25 cellular contexts compared by ENCODE assay signal in genomic region chr21:42757826-42758655, GRCh38.
"Had no signal": no experiment of that assay in that cellular context is flagged by ENCODE, and none has a peak within 500 bp of the region (broad histone marks: within the 10 kb centered on the region; RNA-seq: fewer than 3 reads in every experiment).

No MANE protein-coding gene starts in this region.

- DNase-seq: activated B cell treated with CpG ODN at 0.5 μM for 24 hours; activated CD4-positive, alpha-beta memory T cell treated with anti-CD3 and anti-CD28 coated beads for 36 hours; activated CD4-positive, alpha-beta T cell treated with anti-CD3 and anti-CD28 coated beads for 4 hours; activated CD4-positive, alpha-beta T cell treated with anti-CD3 and anti-CD28 coated beads, Interleukin-2, amount 50 U/mL, for 1 hour; activated CD4-positive, CD25-positive, alpha-beta regulatory T cell treated with anti-CD3 and anti-CD28 coated beads, Interleukin-2, amount 50 U/mL, for 72 hours; activated CD8-positive, alpha-beta memory T cell treated with anti-CD3 and anti-CD28 coated beads, Interleukin-2, amount 50 U/mL, for 4 hours; activated gamma-delta T cell treated with Interleukin-2 at 50 U/mL for 16 hours; activated naive CD4-positive, alpha-beta T cell treated with anti-CD3 and anti-CD28 coated beads for 36 hours; activated T-cell treated with anti-CD3 and anti-CD28 coated beads for 4 hours; activated T-cell treated with anti-CD3 and anti-CD28 coated beads, Interleukin-2, amount 50 U/mL, for 4 hours; adrenal gland; body of pancreas; NCI-H1105; NCI-H1417 treated with DMSO at 0.1 percent for 48 hours; NCI-H1930; NCI-H2081 treated with DMSO at 0.1 percent for 48 hours; NCI-H345; NCI-H524 treated with DMSO at 0.1 percent for 48 hours; PC-3; RPMI8226 had no signal

- H3K36me3 Mint-ChIP-seq: activated CD4-positive, alpha-beta memory T cell treated with anti-CD3 and anti-CD28 coated beads for 36 hours; activated naive CD4-positive, alpha-beta T cell treated with anti-CD3 and anti-CD28 coated beads, Interleukin-2, amount 50 U/mL, for 72 hours had no signal

- H3K9me3 Mint-ChIP-seq: activated B cell treated with CpG ODN at 0.5 μM for 24 hours; activated CD4-positive, alpha-beta memory T cell treated with anti-CD3 and anti-CD28 coated beads for 36 hours; activated naive CD4-positive, alpha-beta T cell treated with anti-CD3 and anti-CD28 coated beads for 36 hours; activated naive CD4-positive, alpha-beta T cell treated with anti-CD3 and anti-CD28 coated beads, Interleukin-2, amount 50 U/mL, for 72 hours; activated T-cell treated with anti-CD3 and anti-CD28 coated beads, Interleukin-2, amount 50 U/mL, for 4 hours; activated T-helper 1 cell treated with anti-CD3 and anti-CD28 coated beads, Interleukin-12 subunit alpha, Interleukin-12 subunit beta, Interleukin-2, Interleukin-4 antibody, amounts not matched to agents 30 ng/mL and 10 ng/mL and 1 ng/mL, durations not matched to agents 14 hours and 24 hours and 36 hours had no signal

- H3K4me1 ChIP-seq: adrenal gland, breast epithelium had no signal

- H3K9me3 ChIP-seq: adrenal gland, body of pancreas, breast epithelium, Peyer's patch had no signal

- H3K4me3 Mint-ChIP-seq: activated B cell treated with CpG ODN at 0.5 μM for 24 hours; activated CD4-positive, alpha-beta memory T cell treated with anti-CD3 and anti-CD28 coated beads for 36 hours; activated naive CD4-positive, alpha-beta T cell treated with anti-CD3 and anti-CD28 coated beads for 36 hours; activated T-cell treated with anti-CD3 and anti-CD28 coated beads, Interleukin-2, amount 50 U/mL, for 4 hours; activated T-helper 1 cell treated with anti-CD3 and anti-CD28 coated beads, Interleukin-12 subunit alpha, Interleukin-12 subunit beta, Interleukin-2, Interleukin-4 antibody, amounts not matched to agents 30 ng/mL and 10 ng/mL and 1 ng/mL, durations not matched to agents 14 hours and 24 hours and 36 hours had no signal

- H3K36me3 ChIP-seq: adrenal gland, breast epithelium had no signal

- H3K4me3 ChIP-seq: adrenal gland, body of pancreas, breast epithelium, K562, Peyer's patch had no signal

- ATAC-seq: activated naive CD4-positive, alpha-beta T cell treated with anti-CD3 and anti-CD28 coated beads, Interleukin-2, amount 50 U/mL, for 72 hours; activated T-cell treated with anti-CD3 and anti-CD28 coated beads, Interleukin-2, amount 50 U/mL, for 4 hours; body of pancreas; K562; PC-3 had no signal

- H3K27ac Mint-ChIP-seq: activated B cell treated with CpG ODN at 0.5 μM for 24 hours; activated CD4-positive, alpha-beta memory T cell treated with anti-CD3 and anti-CD28 coated beads for 36 hours; activated naive CD4-positive, alpha-beta T cell treated with anti-CD3 and anti-CD28 coated beads for 36 hours; activated T-helper 1 cell treated with anti-CD3 and anti-CD28 coated beads, Interleukin-12 subunit alpha, Interleukin-12 subunit beta, Interleukin-2, Interleukin-4 antibody, amounts not matched to agents 30 ng/mL and 10 ng/mL and 1 ng/mL, durations not matched to agents 14 hours and 24 hours and 36 hours had no signal

- H3K27ac ChIP-seq: adrenal gland, body of pancreas, breast epithelium, Peyer's patch had no signal

- H3K4me1 Mint-ChIP-seq: activated B cell treated with CpG ODN at 0.5 μM for 24 hours had no signal

- H3K27me3 Mint-ChIP-seq: activated B cell treated with CpG ODN at 0.5 μM for 24 hours; activated CD4-positive, alpha-beta memory T cell treated with anti-CD3 and anti-CD28 coated beads for 36 hours had no signal

- H3K27me3 ChIP-seq: adrenal gland, body of pancreas, breast epithelium, Peyer's patch had no signal
